Comparison of ENCODE assay signal across 1 cellular context in genomic region chr11:132093861-132094260, GRCh38.
TF ChIP-seq lines count a peak whose summit lies in the region.

No MANE protein-coding gene starts in this region.

TF ChIP-seq in IMR-90, 13 proteins besides CTCF, POLR2A, EP300 and RAD21:
- TF ChIP-seq ELK1 (IDR thresholded peaks at IDR 0.05; ENCODE audit: borderline replicate concordance, low read depth, low read length) (no peak), RFX5 (IDR thresholded peaks at IDR 0.05; ENCODE audit: low read depth, low read length) (no peak), BHLHE40 (IDR thresholded peaks at IDR 0.05; ENCODE audit: low read depth, low read length) (no peak), NFE2L2 (IDR thresholded peaks at IDR 0.05; ENCODE audit: low read depth, low read length) (no peak), CHD1 (IDR thresholded peaks at IDR 0.05; ENCODE audit: low read depth, low read length) (no peak), FOS (IDR thresholded peaks at IDR 0.05; ENCODE audit: low read depth, low read length) (no peak), USF2 (IDR thresholded peaks at IDR 0.05; ENCODE audit: low read depth, low read length) (no peak), MXI1 (IDR thresholded peaks at IDR 0.05; ENCODE audit: borderline replicate concordance, low read depth, low read length) (no peak), SMC3 (IDR thresholded peaks at IDR 0.05; ENCODE audit: low read depth, low read length) (no peak), MAFK (IDR thresholded peaks at IDR 0.05; ENCODE audit: low read depth, low read length) (no peak), CEBPB (IDR thresholded peaks at IDR 0.05; ENCODE audit: low read depth, low read length) (no peak), RCOR1 (IDR thresholded peaks at IDR 0.05; ENCODE audit: insufficient replicate concordance, low read length) (no peak), MAZ (IDR thresholded peaks at IDR 0.05; ENCODE audit: borderline replicate concordance, low read depth, low read length) (no peak)
TF ChIP-seq in IMR-90: peak in this region for 0.
